Comparison of ENCODE assay signal across 8 cellular contexts in genomic region chr2:26745609-26746327, GRCh38. TPM values are rescaled to one million over a fixed set of nuclear protein-coding genes. Genes with fewer than 3 reads are reported as not detected.
DNase-seq lines count a peak whose midpoint lies in the region; ATAC-seq lines count a peak whose summit lies in the region.

No MANE protein-coding gene starts in this region.

- H3K9me3 Mint-ChIP-seq in effector memory CD8-positive, alpha-beta T cell: no peaks in the 10 kb centered on the region

- H3K4me3 Mint-ChIP-seq in effector memory CD8-positive, alpha-beta T cell: no peak overlapping the region

- DNase-seq in DMS 273 (lab: John Stamatoyannopoulos, UW; ENCODE audit: unreplicated experiment) (peak; percentile 91), HK-2 (ENCODE audit: unreplicated experiment) (peak; percentile 83), NCI-H748 (lab: John Stamatoyannopoulos, UW; ENCODE audit: unreplicated experiment) (peak; percentile 70), mesenteric fat pad (ENCODE audit: low spot score) (peak; percentile 93)
- peak; percentile 55 to 66 for DNase-seq in activated CD8-positive, alpha-beta memory T cell treated with anti-CD3 and anti-CD28 coated beads for 1 hour (ENCODE audit: extremely low read depth in 1 of 2, low read depth in 1 of 2)
- DNase-seq in effector memory CD8-positive, alpha-beta T cell: peak; percentile 68 to 74 (median 73)
- DNase-seq in stimulated activated CD8-positive, alpha-beta memory T cell treated with anti-CD3 and anti-CD28 coated beads, Interleukin-2, amount 100 ng/mL, for 1 hour (ENCODE audit: low read depth in 2 of 2): peak; percentile 44 to 64

- H3K27ac Mint-ChIP-seq in effector memory CD8-positive, alpha-beta T cell: no peak overlapping the region

- peak; percentile 77 for ATAC-seq in effector memory CD8-positive, alpha-beta T cell (replicated peaks)
- ATAC-seq in HG02970 (IDR thresholded peaks at IDR 0.05; ENCODE audit: low FRiP score, unreplicated experiment): no peak

- H3K27me3 Mint-ChIP-seq in effector memory CD8-positive, alpha-beta T cell: no peaks in the 10 kb centered on the region

- no peaks in the 10 kb centered on the region for H3K36me3 Mint-ChIP-seq in effector memory CD8-positive, alpha-beta T cell (ENCODE audit: insufficient read depth)

- H3K4me1 Mint-ChIP-seq in effector memory CD8-positive, alpha-beta T cell (ENCODE audit: low read depth in 2 of 2): peaks cover 6 to 7% of the 10 kb centered on the region in 2 donors

RNA-seq across cellular contexts. Expression of gene SLC35F6, which starts 18.3 kb away (rescaled TPM):
- total RNA-seq in mesenteric fat pad: 65.5 TPM

RNA-seq across cellular contexts. Expression of gene CENPA, which starts 40.1 kb away (rescaled TPM):
- 0.32 TPM for total RNA-seq in mesenteric fat pad

RNA-seq across cellular contexts. Expression of gene KCNK3, which starts 53.2 kb away (rescaled TPM):
- total RNA-seq in mesenteric fat pad: 1.9 TPM
